Comparison of ENCODE assay signal across 25 cellular contexts in genomic region chr2:160137457-160137856, GRCh38.
A peak's percentile ranks its signal among the peaks of the same experiment; 100 is the strongest.
DNase-seq lines count a peak whose midpoint lies in the region; ATAC-seq and TF ChIP-seq lines count a peak whose summit lies in the region.
"Had no signal": no experiment of that assay in that cellular context is flagged by ENCODE, and none has a peak within 500 bp of the region (broad histone marks: within the 10 kb centered on the region; RNA-seq: fewer than 3 reads in every experiment).

No MANE protein-coding gene starts in this region.

- in situ Hi-C loops in mammary epithelial cell (cut with MboI; ENCODE audit: low sequenced_read_pairs in 2 of 2) (no loop called here), gastrocnemius medialis (cut with MboI; ENCODE audit: low sequenced_read_pairs in 4 of 4) (no loop called here)

- no peak for TF ChIP-seq POLR2A in gastrocnemius medialis (IDR thresholded peaks at IDR 0.05)

- H4K20me1 ChIP-seq in GM23338 (replicated peaks; ENCODE audit: insufficient read depth) (no peaks in the 10 kb centered on the region), mammary epithelial cell (ENCODE audit: insufficient read depth, low read length) (no peaks in the 10 kb centered on the region)
- H4K20me1 ChIP-seq: BLaER1 treated with 17β-estradiol and CSF1 and Interleukin-3, amounts not matched to agents 10 nM and 100 nM had no signal

- H3K4me3 Mint-ChIP-seq in GM23338 (no peak overlapping the region), nephron progenitor cell (no peak overlapping the region)
- no peak overlapping the region for H3K4me3 Mint-ChIP-seq in activated naive CD8-positive, alpha-beta T cell treated with anti-CD3 and anti-CD28 coated beads, Interleukin-2, amount 50 U/mL, for 24 hours
- H3K4me3 Mint-ChIP-seq: CD4-positive, alpha-beta T cell; HFFc6 had no signal

- H3K4me1 Mint-ChIP-seq in GM23338 = no peaks in the 10 kb centered on the region
- no peaks in the 10 kb centered on the region for H3K4me1 Mint-ChIP-seq in nephron progenitor cell
- no peaks in the 10 kb centered on the region for H3K4me1 Mint-ChIP-seq in activated naive CD8-positive, alpha-beta T cell treated with anti-CD3 and anti-CD28 coated beads, Interleukin-2, amount 50 U/mL, for 24 hours

- H3K9me2 ChIP-seq in GM23338 (ENCODE audit: insufficient read depth) = no peaks in the 10 kb centered on the region

- H3K9me3 ChIP-seq in mammary epithelial cell (replicated peaks; ENCODE audit: insufficient read depth, low read length) = no peaks in the 10 kb centered on the region
- no peaks in the 10 kb centered on the region for H3K9me3 ChIP-seq in gastrocnemius medialis
- H3K9me3 ChIP-seq: A549; BLaER1 treated with 17β-estradiol and CSF1 and Interleukin-3, amounts not matched to agents 10 nM and 100 nM; HAP-1; SJSA1 had no signal

- H3K79me2 ChIP-seq in GM23338 (replicated peaks; ENCODE audit: insufficient read depth) = no peaks in the 10 kb centered on the region
- H3K79me2 ChIP-seq in mammary epithelial cell (ENCODE audit: insufficient read depth, low read length) = peaks cover 20% of the 10 kb centered on the region

- H3K9ac ChIP-seq in mammary epithelial cell (ENCODE audit: insufficient read depth, low read length) = no peak overlapping the region
- H3K9ac ChIP-seq: BLaER1 treated with 17β-estradiol and CSF1 and Interleukin-3, amounts not matched to agents 10 nM and 100 nM had no signal

- H3K27ac ChIP-seq in GM23338 (ENCODE audit: low read depth) (no peak overlapping the region), mammary epithelial cell (ENCODE audit: insufficient read depth, low read depth, low read length) (no peak overlapping the region), gastrocnemius medialis (peak overlapping the region in 3 of 4 donors; percentile 1 to 69 (median 25))
- H3K27ac ChIP-seq: A549; BLaER1 treated with 17β-estradiol and CSF1 and Interleukin-3, amounts not matched to agents 10 nM and 100 nM; SJSA1 had no signal

- BruUV-seq in mammary epithelial cell (replicated peaks; lab: Mats Ljungman, UMichigan) = TSS peak; percentile 20

- CTCF ChIA-PET in mammary epithelial cell (lab: Charles Lee; ENCODE audit: low non-redundant PET) = no interaction called here

- no peaks in the 10 kb centered on the region for H3K36me3 ChIP-seq in GM23338 (ENCODE audit: insufficient read depth)
- H3K36me3 ChIP-seq in mammary epithelial cell (ENCODE audit: insufficient read depth, low read length) = peaks cover 48% of the 10 kb centered on the region
- no peaks in the 10 kb centered on the region for H3K36me3 ChIP-seq in gastrocnemius medialis
- H3K36me3 ChIP-seq: BLaER1 treated with 17β-estradiol and CSF1 and Interleukin-3, amounts not matched to agents 10 nM and 100 nM; HAP-1; SJSA1 had no signal

- no peaks in the 10 kb centered on the region for H3K4me1 ChIP-seq in GM23338 (ENCODE audit: insufficient read depth)
- H3K4me1 ChIP-seq in mammary epithelial cell (ENCODE audit: insufficient read depth, low read length) = peaks cover 6% of the 10 kb centered on the region
- peaks cover 0 to 7% of the 10 kb centered on the region in 2 donors for H3K4me1 ChIP-seq in gastrocnemius medialis
- H3K4me1 ChIP-seq: BLaER1 treated with 17β-estradiol and CSF1 and Interleukin-3, amounts not matched to agents 10 nM and 100 nM; HAP-1 had no signal

- no peaks in the 10 kb centered on the region for H3F3A ChIP-seq in GM23338 (replicated peaks; ENCODE audit: low read depth)

- no peak overlapping the region for H3K27ac Mint-ChIP-seq in GM23338
- peak overlapping the region; percentile 36 for H3K27ac Mint-ChIP-seq in nephron progenitor cell
- H3K27ac Mint-ChIP-seq in activated naive CD8-positive, alpha-beta T cell treated with anti-CD3 and anti-CD28 coated beads, Interleukin-2, amount 50 U/mL, for 24 hours = no peak overlapping the region
- H3K27ac Mint-ChIP-seq: CD4-positive, alpha-beta T cell; HFFc6 had no signal

- H3K4me2 ChIP-seq in GM23338 (no peak overlapping the region), mammary epithelial cell (ENCODE audit: insufficient read depth, low read depth, low read length) (no peak overlapping the region)
- H3K4me2 ChIP-seq: A549; BLaER1 treated with 17β-estradiol and CSF1 and Interleukin-3, amounts not matched to agents 10 nM and 100 nM had no signal

- no peak overlapping the region for H3K4me3 ChIP-seq in GM23338
- H3K4me3 ChIP-seq in mammary epithelial cell (replicated peaks in 1 of 3; ENCODE audit: insufficient read depth in 1 of 3, low read depth in 2 of 3, low read length in 3 of 3) = no peak overlapping the region
- H3K4me3 ChIP-seq in gastrocnemius medialis = no peak overlapping the region
- H3K4me3 ChIP-seq: A549; BLaER1 treated with 17β-estradiol and CSF1 and Interleukin-3, amounts not matched to agents 10 nM and 100 nM; HAP-1; SJSA1 had no signal

- dilution Hi-C loops in mammary epithelial cell (cut with HindIII; ENCODE audit: low sequenced_read_pairs) = no loop called here

- H2AFZ ChIP-seq in GM23338 (0 out of 2 replicates have a peak overlapping the region, but pooled peaks have one; percentile 57), mammary epithelial cell (ENCODE audit: low read depth, low read length) (no peak overlapping the region)

- ATAC-seq in GM23338 = no peak; the same call in 2 of the 3 replicates
- ATAC-seq in gastrocnemius medialis = no peak
- no peak for ATAC-seq in GM21717 (IDR thresholded peaks at IDR 0.05; ENCODE audit: unreplicated experiment)
- no peak for ATAC-seq in activated naive CD8-positive, alpha-beta T cell treated with anti-CD3 and anti-CD28 coated beads, Interleukin-2, amount 50 U/mL, for 24 hours
- ATAC-seq: A549 had no signal

- H3K36me3 Mint-ChIP-seq in GM23338 (ENCODE audit: low read depth) = no peaks in the 10 kb centered on the region
- no peaks in the 10 kb centered on the region for H3K36me3 Mint-ChIP-seq in nephron progenitor cell (ENCODE audit: low read depth)
- no peaks in the 10 kb centered on the region for H3K36me3 Mint-ChIP-seq in activated naive CD8-positive, alpha-beta T cell treated with anti-CD3 and anti-CD28 coated beads, Interleukin-2, amount 50 U/mL, for 24 hours (ENCODE audit: low read depth)

- DNase-seq in GM23338 (ENCODE audit: low spot score) (no peak), mammary epithelial cell (no peak), nephron progenitor cell (no peak), gastrocnemius medialis (no peak), NAMALWA (ENCODE audit: low spot score) (no peak)
- DNase-seq in activated naive CD8-positive, alpha-beta T cell treated with anti-CD3 and anti-CD28 coated beads, Interleukin-2, amount 50 U/mL, for 24 hours = no peak
- DNase-seq: AML-193; CD4-positive, alpha-beta T cell; GOT3; HFFc6; KG1; MM.1S; NCI-H1048; NCI-H1417; NCI-H1694; NCI-H2029 treated with DMSO at 0.1 percent for 48 hours; NCI-H524 treated with DMSO at 0.1 percent for 48 hours; NCI-H82; Right ventricle myocardium superior; RPMI8226 had no signal

- TF ChIP-seq CTCF in GM23338 (conservative IDR thresholded peaks at IDR 0.05; ENCODE audit: low read depth in 2 of 2) = no peak
- TF ChIP-seq CTCF in mammary epithelial cell (conservative IDR thresholded peaks at IDR 0.05 in 1 of 2, IDR thresholded peaks at IDR 0.05 in 1 of 2; ENCODE audit: extremely low read depth in 1 of 2, insufficient read depth in 1 of 2, low read depth in 1 of 2, low read length in 2 of 2) = no peak
- TF ChIP-seq CTCF in nephron progenitor cell (IDR thresholded peaks at IDR 0.05) = no peak
- no peak for TF ChIP-seq CTCF in gastrocnemius medialis (IDR thresholded peaks at IDR 0.05 in 4 of 5, conservative IDR thresholded peaks at IDR 0.05 in 1 of 5)

- H3K27me3 ChIP-seq in GM23338 (ENCODE audit: insufficient read depth) = no peaks in the 10 kb centered on the region
- H3K27me3 ChIP-seq in mammary epithelial cell (ENCODE audit: insufficient read depth, low read length) = no peaks in the 10 kb centered on the region
- H3K27me3 ChIP-seq in gastrocnemius medialis = no peaks in the 10 kb centered on the region
- H3K27me3 ChIP-seq: BLaER1 treated with 17β-estradiol and CSF1 and Interleukin-3, amounts not matched to agents 10 nM and 100 nM; SJSA1 had no signal

- 91% methylated on average over 8 of the region's 9 CpGs for WGBS in mammary epithelial cell (ENCODE audit: low coverage, missing lambda C conversion rate)

- H3K9me3 Mint-ChIP-seq in GM23338 (no peaks in the 10 kb centered on the region), nephron progenitor cell (peaks cover 3% of the 10 kb centered on the region)
- H3K9me3 Mint-ChIP-seq in activated naive CD8-positive, alpha-beta T cell treated with anti-CD3 and anti-CD28 coated beads, Interleukin-2, amount 50 U/mL, for 24 hours = no peaks in the 10 kb centered on the region
- H3K9me3 Mint-ChIP-seq: CD4-positive, alpha-beta T cell; HFFc6 had no signal

- H3K27me3 Mint-ChIP-seq in GM23338 (ENCODE audit: insufficient read depth, low read depth, poor library complexity) (no peaks in the 10 kb centered on the region), nephron progenitor cell (ENCODE audit: low read depth, poor library complexity) (peaks cover 6% of the 10 kb centered on the region)
- peaks cover 6% of the 10 kb centered on the region for H3K27me3 Mint-ChIP-seq in activated naive CD8-positive, alpha-beta T cell treated with anti-CD3 and anti-CD28 coated beads, Interleukin-2, amount 50 U/mL, for 24 hours
- H3K27me3 Mint-ChIP-seq: CD4-positive, alpha-beta T cell had no signal

- intact Hi-C loops in mammary epithelial cell (cut with micrococcal nuclease) (no loop called here), gastrocnemius medialis (cut with DNase I; ENCODE audit: low total_unique reads) (no loop called here)

TF ChIP-seq in GM23338, 12 proteins besides CTCF, POLR2A, EP300 and RAD21 (continues in another document):
- TF ChIP-seq ETS1 (IDR thresholded peaks at IDR 0.05) = no peak
- no peak for TF ChIP-seq POLR2AphosphoS5 (IDR thresholded peaks at IDR 0.05; ENCODE audit: low read depth)
- no peak for TF ChIP-seq ZNF331 (CRISPR knock-in tag; IDR thresholded peaks at IDR 0.05; ENCODE audit: low read depth)
- no peak for TF ChIP-seq NANOG (IDR thresholded peaks at IDR 0.05; ENCODE audit: borderline replicate concordance)
- no peak for TF ChIP-seq EZH2 (IDR thresholded peaks at IDR 0.05; ENCODE audit: low read depth, unreplicated experiment)
- no peak for TF ChIP-seq CREB1 (CRISPR knock-in tag; IDR thresholded peaks at IDR 0.05; ENCODE audit: low read depth)

Comparison
In these comparisons a context has a peak if more than half of its experiments do, and no peak if none do; other contexts are left out.
1. H3K27ac ChIP-seq: peak in gastrocnemius medialis (3 of 4); none in GM23338 (single experiment) and mammary epithelial cell (single experiment).